In the genomic region with DNA sequence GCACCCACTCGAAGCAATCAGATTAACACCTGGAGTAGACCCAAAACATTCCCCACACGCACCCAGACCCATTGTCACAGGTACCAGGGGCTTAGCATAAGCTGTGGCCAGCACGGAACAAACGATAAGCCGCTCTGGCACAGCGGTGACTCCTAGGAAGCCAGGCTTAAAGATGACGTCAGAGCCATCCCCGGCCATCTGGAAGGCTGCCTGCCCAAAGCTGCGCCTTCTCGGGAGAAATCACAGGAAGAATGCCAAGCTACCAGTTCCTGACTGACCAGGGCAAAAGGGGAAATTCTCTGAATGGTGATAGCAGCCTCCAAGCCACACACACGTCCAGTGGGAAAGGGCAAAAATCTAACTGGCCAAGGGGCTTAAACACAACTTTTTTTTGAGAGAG, we compare ENCODE assay signal across 9 cellular contexts. TPM values are rescaled to one million over a fixed set of nuclear protein-coding genes. Genes with fewer than 3 reads are reported as not detected.
DNase-seq lines count a peak whose midpoint lies in the region; ATAC-seq, FAIRE-seq and TF ChIP-seq lines count a peak whose summit lies in the region.
"Had no signal": no experiment of that assay in that cellular context is flagged by ENCODE, and none has a peak within 500 bp of the region (broad histone marks: within the 10 kb centered on the region; RNA-seq: fewer than 3 reads in every experiment).

No MANE protein-coding gene starts in this region.

- TF ChIP-seq EP300 in HepG2 (IDR thresholded peaks at IDR 0.05; ENCODE audit: low read depth in 2 of 2, low read length in 2 of 2) (no peak), HepG2 (CRISPR knock-in tag; IDR thresholded peaks at IDR 0.05; ENCODE audit: borderline replicate concordance) (no peak)

- H2AFZ ChIP-seq in astrocyte (ENCODE audit: low read depth, low read length): no peak overlapping the region
- H2AFZ ChIP-seq in HepG2 (ENCODE audit: low read length): no peak overlapping the region

- no peak overlapping the region for H3K9ac ChIP-seq in astrocyte (ENCODE audit: low read length)
- H3K9ac ChIP-seq in HepG2 (ENCODE audit: insufficient read depth, low read depth, low read length): no peak overlapping the region

- intact Hi-C loops in A673 (cut with micrococcal nuclease; ENCODE audit: unreplicated experiment): loop anchor here (10.0 kb wide), 1 partner anchor 382 kb away; no protein-coding TSS in a partner anchor
- intact Hi-C loops in HepG2 (cut with micrococcal nuclease; ENCODE audit: unreplicated experiment): no loop called here

- H3K4me1 ChIP-seq in A673 (ENCODE audit: insufficient read depth, low read length, poor library complexity, severe bottlenecking) (no peaks in the 10 kb centered on the region), astrocyte (ENCODE audit: insufficient read depth, low read length) (peaks cover 10% of the 10 kb centered on the region), HepG2 (ENCODE audit: insufficient read depth, low read length) (peaks cover 45% of the 10 kb centered on the region)

- no peaks in the 10 kb centered on the region for H3K79me2 ChIP-seq in astrocyte (ENCODE audit: insufficient read depth, low read length)
- no peaks in the 10 kb centered on the region for H3K79me2 ChIP-seq in HepG2 (ENCODE audit: insufficient read depth, low read length)

- no peak overlapping the region for H3K27ac ChIP-seq in A673 (ENCODE audit: low read depth, low read length, poor library complexity, severe bottlenecking)
- H3K27ac ChIP-seq in astrocyte (ENCODE audit: low read depth, low read length): no peak overlapping the region
- H3K27ac ChIP-seq in HepG2 (ENCODE audit: extremely low read length, insufficient read depth, low read length): no peak overlapping the region

- H3K4me3 Mint-ChIP-seq in astrocyte (ENCODE audit: unreplicated experiment): no peak overlapping the region
- H3K4me3 Mint-ChIP-seq in activated CD8-positive, alpha-beta memory T cell treated with anti-CD3 and anti-CD28 coated beads, Interleukin-2, amount 10 ng/mL, durations not matched to agents 7 days and 5 days: no peak overlapping the region

- TF ChIP-seq CTCF in A673 (conservative IDR thresholded peaks at IDR 0.05; ENCODE audit: low read depth, low read length) (no peak), astrocyte (IDR thresholded peaks at IDR 0.05; ENCODE audit: insufficient read depth, low read depth, low read length) (no peak), HepG2 (CRISPR knock-in tag; IDR thresholded peaks at IDR 0.05) (no peak)

- H3K9me3 Mint-ChIP-seq in astrocyte (ENCODE audit: unreplicated experiment): no peaks in the 10 kb centered on the region
- H3K9me3 Mint-ChIP-seq in activated CD8-positive, alpha-beta memory T cell treated with anti-CD3 and anti-CD28 coated beads, Interleukin-2, amount 10 ng/mL, durations not matched to agents 7 days and 5 days (ENCODE audit: low read depth): no peaks in the 10 kb centered on the region

- TF ChIP-seq RAD21 in HepG2 (CRISPR knock-in tag; IDR thresholded peaks at IDR 0.05): no peak

- H3K4me1 Mint-ChIP-seq in astrocyte (ENCODE audit: low read depth, unreplicated experiment): peaks cover 2% of the 10 kb centered on the region
- H3K4me1 Mint-ChIP-seq in activated CD8-positive, alpha-beta memory T cell treated with anti-CD3 and anti-CD28 coated beads, Interleukin-2, amount 10 ng/mL, durations not matched to agents 7 days and 5 days: peaks cover 4% of the 10 kb centered on the region

- H3K27me3 ChIP-seq in A673 (replicated peaks; ENCODE audit: insufficient read depth, low read depth, low read length, poor library complexity) (no peaks in the 10 kb centered on the region), astrocyte (ENCODE audit: insufficient read depth, low read length) (peaks cover 3% of the 10 kb centered on the region), HepG2 (ENCODE audit: control insufficient read depth in 1 of 2, insufficient read depth in 2 of 2, low read length in 2 of 2) (no peaks in the 10 kb centered on the region)

- H3K36me3 ChIP-seq in A673 (ENCODE audit: insufficient read depth, low read length, poor library complexity, severe bottlenecking): no peaks in the 10 kb centered on the region
- no peaks in the 10 kb centered on the region for H3K36me3 ChIP-seq in astrocyte (ENCODE audit: insufficient read depth, low read length)
- no peaks in the 10 kb centered on the region for H3K36me3 ChIP-seq in HepG2 (replicated peaks in 1 of 2; ENCODE audit: control insufficient read depth in 1 of 2, insufficient read depth in 2 of 2, low read length in 2 of 2)
- H3K36me3 ChIP-seq: HAP-1 had no signal

- BruUV-seq in A673 (replicated peaks; lab: Mats Ljungman, UMichigan): no TSS peak
- no TSS peak for BruUV-seq in HepG2 (replicated peaks; lab: Mats Ljungman, UMichigan)

- no peak for FAIRE-seq in astrocyte (lab: Jason Lieb, UNC)
- no peak for FAIRE-seq in HepG2 (lab: Jason Lieb, UNC)

- ATAC-seq in HepG2 (no peak), HG02763 (IDR thresholded peaks at IDR 0.05; ENCODE audit: unreplicated experiment) (no peak)
- no peak for ATAC-seq in activated CD8-positive, alpha-beta memory T cell treated with anti-CD3 and anti-CD28 coated beads, Interleukin-2, amount 10 ng/mL, durations not matched to agents 7 days and 5 days

- POLR2A ChIA-PET in A673 (lab: Charles Lee; ENCODE audit: low non-redundant PET) (no interaction called here), HepG2 (lab: Yijun Ruan, JAX) (no interaction called here)

- DNase-seq in A673 (ENCODE audit: low spot score) (peak; percentile 60), LHCN-M2 (ENCODE audit: low read depth) (peak; percentile 79), astrocyte (ENCODE audit: low read depth) (peak; percentile 78), HepG2 (ENCODE audit: low spot score) (no peak), Kasumi-1 (lab: John Stamatoyannopoulos, UW) (no peak)
- DNase-seq in activated CD8-positive, alpha-beta memory T cell treated with anti-CD3 and anti-CD28 coated beads, Interleukin-2, amount 10 ng/mL, durations not matched to agents 7 days and 5 days: no peak
- no peak for DNase-seq in stimulated activated CD4-positive, alpha-beta T cell treated with anti-CD3 and anti-CD28 coated beads, Interleukin-4, amount 100 ng/mL, for 1 hour

- 35% methylated on average over 11 of the region's 11 CpGs for whole genome bisulfite sequencing in HepG2 (ENCODE audit: low lambda C conversion rate)

- in situ Hi-C loops in HepG2 (cut with HindIII; ENCODE audit: extremely low pct_ligation_motif_present, low pct_unique_long_range_greater_than_20kb): no loop called here

- H3K27ac Mint-ChIP-seq in astrocyte (ENCODE audit: unreplicated experiment): no peak overlapping the region
- H3K27ac Mint-ChIP-seq in activated CD8-positive, alpha-beta memory T cell treated with anti-CD3 and anti-CD28 coated beads, Interleukin-2, amount 10 ng/mL, durations not matched to agents 7 days and 5 days: no peak overlapping the region

- H3K4me2 ChIP-seq in astrocyte (ENCODE audit: low read length): peak overlapping the region; percentile 53
- H3K4me2 ChIP-seq in HepG2 (ENCODE audit: low read depth, low read length): no peak overlapping the region

- no peaks in the 10 kb centered on the region for H3K36me3 Mint-ChIP-seq in astrocyte (ENCODE audit: low read depth, unreplicated experiment)
- no peaks in the 10 kb centered on the region for H3K36me3 Mint-ChIP-seq in activated CD8-positive, alpha-beta memory T cell treated with anti-CD3 and anti-CD28 coated beads, Interleukin-2, amount 10 ng/mL, durations not matched to agents 7 days and 5 days

- H4K20me1 ChIP-seq in astrocyte (ENCODE audit: insufficient read depth, low read length): no peaks in the 10 kb centered on the region
- H4K20me1 ChIP-seq in HepG2 (ENCODE audit: insufficient read depth, low read length): no peaks in the 10 kb centered on the region

- TF ChIP-seq POLR2A in HepG2 (IDR thresholded peaks at IDR 0.05; ENCODE audit: insufficient read depth in 1 of 2, low read depth in 2 of 2, low read length in 2 of 2): no peak

- CTCF ChIA-PET in A673 (lab: Charles Lee) (no interaction called here), HepG2 (lab: Yijun Ruan, JAX; ENCODE audit: low intra/inter-chr PET ratio, low total read pairs) (no interaction called here)
- CTCF ChIA-PET in activated CD8-positive, alpha-beta memory T cell treated with anti-CD3 and anti-CD28 coated beads, Interleukin-2, amount 10 ng/mL, durations not matched to agents 7 days and 5 days (lab: Charles Lee): no interaction called here

- peaks cover 5% of the 10 kb centered on the region for H3K27me3 Mint-ChIP-seq in astrocyte (ENCODE audit: low read depth, unreplicated experiment)
- peaks cover 9% of the 10 kb centered on the region for H3K27me3 Mint-ChIP-seq in activated CD8-positive, alpha-beta memory T cell treated with anti-CD3 and anti-CD28 coated beads, Interleukin-2, amount 10 ng/mL, durations not matched to agents 7 days and 5 days

- H3K9me3 ChIP-seq in A673 (ENCODE audit: low read depth, low read length, poor library complexity, severe bottlenecking) (no peaks in the 10 kb centered on the region), astrocyte (ENCODE audit: insufficient read depth, low read depth, low read length) (no peaks in the 10 kb centered on the region), HepG2 (ENCODE audit: low read length) (no peaks in the 10 kb centered on the region)
- H3K9me3 ChIP-seq: HAP-1 had no signal

- H3K4me3 ChIP-seq in A673 (ENCODE audit: low read depth, low read length, poor library complexity, severe bottlenecking): no peak overlapping the region
- no peak overlapping the region for H3K4me3 ChIP-seq in astrocyte (ENCODE audit: insufficient read depth, low read depth, low read length)
- no peak overlapping the region for H3K4me3 ChIP-seq in HepG2 (replicated peaks in 1 of 3; ENCODE audit: insufficient read depth in 1 of 3, low read depth in 2 of 3, low read length in 3 of 3)
- H3K4me3 ChIP-seq: HAP-1 had no signal

RNA-seq across cellular contexts. Expression of a gene that starts 13.0 kb away (rescaled TPM):
- total RNA-seq in A673 (2021) (51.7 and 57.8 TPM in 2 replicates), LHCN-M2 (2014; rRNA removed) (54.8 and 65.8 TPM in 2 replicates), astrocyte (73.3 and 76.6 TPM in 2 replicates), HepG2 (2016; rRNA removed; fragmentation: Illumina TruSeq; extraction: Trizol) (35.0 and 42.3 TPM in 2 replicates)
- 50.1 TPM for polyA plus RNA-seq in LHCN-M2 (2012)
- 16.0 and 19.7 TPM in 2 replicates for total RNA-seq in HepG2 (2016; cell fraction: cytosol; rRNA removed; fragmentation: Illumina TruSeq; extraction: Trizol; ENCODE audit: low read depth)
- 35.8 and 36.0 TPM in 2 replicates for total RNA-seq in HepG2 (2016; cell fraction: insoluble cytoplasmic fraction; rRNA removed; fragmentation: Illumina TruSeq; extraction: Trizol)
- 39.8 and 46.1 TPM in 2 replicates for total RNA-seq in HepG2 (2016; cell fraction: membrane; rRNA removed; fragmentation: Illumina TruSeq; extraction: Trizol)
- 20.8 and 21.5 TPM in 2 replicates for total RNA-seq in HepG2 (2016; cell fraction: nucleus; rRNA removed; fragmentation: Illumina TruSeq; extraction: Trizol)
- polyA plus RNA-seq in HepG2 (2011; rRNA removed): 73.4 and 79.0 TPM in 2 replicates
- polyA plus RNA-seq in HepG2 (2011; cell fraction: cytosol; rRNA removed): 59.4 and 71.5 TPM in 2 replicates
- polyA plus RNA-seq in HepG2 (2011; cell fraction: nucleus; rRNA removed): 75.1 and 79.5 TPM in 2 replicates
- polyA plus RNA-seq in HepG2 (2012): 41.3 and 42.5 TPM in 2 replicates
- polyA plus RNA-seq in HepG2 (2016; cell fraction: cytosol; fragmentation: Illumina TruSeq; extraction: Trizol; ENCODE audit: low read depth): 22.2 and 29.0 TPM in 2 replicates
- 51.6 and 58.3 TPM in 2 replicates for polyA plus RNA-seq in HepG2 (2016; cell fraction: insoluble cytoplasmic fraction; fragmentation: Illumina TruSeq; extraction: Trizol; ENCODE audit: low read depth)
- polyA plus RNA-seq in HepG2 (2016; cell fraction: membrane; fragmentation: Illumina TruSeq; extraction: Trizol; ENCODE audit: low read depth): 44.4 and 53.3 TPM in 2 replicates
- 43.8 and 53.6 TPM in 2 replicates for polyA plus RNA-seq in HepG2 (2016; cell fraction: nucleus; fragmentation: Illumina TruSeq; extraction: Trizol; ENCODE audit: insufficient read depth, low read depth)
- polyA minus RNA-seq in HepG2 (2011; rRNA and poly(A)+ RNA removed; ENCODE audit: low replicate concordance): 61.4 and 106 TPM in 2 replicates
- polyA minus RNA-seq in HepG2 (2011; cell fraction: cytosol; rRNA and poly(A)+ RNA removed): 36.3 and 37.7 TPM in 2 replicates
- 30.3 and 38.9 TPM in 2 replicates for polyA minus RNA-seq in HepG2 (2011; cell fraction: nucleus; rRNA and poly(A)+ RNA removed)
- 10 to 100 TPM; 44.0 to 49.7 TPM for total RNA-seq in activated CD8-positive, alpha-beta memory T cell treated with anti-CD3 and anti-CD28 coated beads, Interleukin-2, amount 10 ng/mL, durations not matched to agents 7 days and 5 days

Comparison
In these comparisons a context has a peak if more than half of its experiments do, and no peak if none do; other contexts are left out.
1. DNase-seq: peak in A673 (single experiment), LHCN-M2 (single experiment) and astrocyte (single experiment); none in HepG2 (single experiment), activated CD8-positive, alpha-beta memory T cell treated with anti-CD3 and anti-CD28 coated beads, Interleukin-2, amount 10 ng/mL, durations not matched to agents 7 days and 5 days (single experiment), Kasumi-1 (0 of 2) and stimulated activated CD4-positive, alpha-beta T cell treated with anti-CD3 and anti-CD28 coated beads, Interleukin-4, amount 100 ng/mL, for 1 hour (single experiment).